ENCODE assay signal across 8 cellular contexts in the genomic region with DNA sequence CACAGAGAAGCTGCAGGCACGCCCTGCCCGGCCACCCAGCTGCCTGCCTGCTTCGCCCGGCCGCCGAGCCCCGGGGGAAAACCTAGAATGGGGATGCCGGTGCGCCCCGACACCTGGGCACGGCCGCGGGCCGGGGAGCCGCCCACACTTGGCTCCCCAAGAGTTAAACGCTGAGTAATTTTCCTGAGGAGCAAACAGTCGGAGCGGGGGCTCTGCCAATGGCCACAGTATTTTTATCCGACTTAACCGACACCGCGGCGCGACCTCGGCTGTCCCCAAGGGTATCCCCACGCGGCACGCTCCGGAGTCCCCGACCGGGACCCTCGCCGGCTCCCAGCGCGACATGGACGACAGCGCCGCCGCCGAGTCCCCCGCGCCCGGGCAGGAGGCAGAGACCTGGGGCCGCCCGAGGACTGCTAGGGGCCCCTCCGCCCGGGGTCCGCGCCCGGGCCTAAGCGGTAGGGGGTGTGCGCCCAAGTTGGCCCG. TPM values are rescaled to one million over a fixed set of nuclear protein-coding genes. Genes with fewer than 3 reads are reported as not detected.
DNase-seq lines count a peak whose midpoint lies in the region; ATAC-seq and TF ChIP-seq lines count a peak whose summit lies in the region.

No MANE protein-coding gene starts in this region.

- 0% methylated on average over 30 to 38 of the region's 53 CpGs for WGBS in lower leg skin, 2 donors

- intact Hi-C loops in lower leg skin (cut with DNase I; ENCODE audit: low total_unique reads) = no loop called here

- no peak for TF ChIP-seq CTCF in cardiac fibroblast (IDR thresholded peaks at IDR 0.05; ENCODE audit: low read depth, low read length)
- TF ChIP-seq CTCF in lower leg skin (IDR thresholded peaks at IDR 0.05) = no peak

- H3K4me3 ChIP-seq in cardiac fibroblast (replicated peaks in 1 of 2; ENCODE audit: low read depth in 2 of 2, low read length in 2 of 2) (peak overlapping the region; percentile 73 to 75), lower leg skin (ENCODE audit: low read depth, poor library complexity, severe bottlenecking) (peak overlapping the region; percentile 59)

- ATAC-seq in HG02884 (IDR thresholded peaks at IDR 0.05; ENCODE audit: unreplicated experiment) = peak; percentile 18

- TF ChIP-seq POLR2A in lower leg skin (IDR thresholded peaks at IDR 0.05) = no peak

- peak; percentile 46 for DNase-seq in NK-92 treated with Interleukin-12 subunit alpha and Interleukin-12 subunit beta, amount 100 ng/mL, for 24 hours (lab: John Stamatoyannopoulos, UW)
- no peak for DNase-seq in NK-92 (lab: John Stamatoyannopoulos, UW; ENCODE audit: unreplicated experiment)
- peak; percentile 54 for DNase-seq in RPMI8226
- DNase-seq in cardiac fibroblast (ENCODE audit: low read depth in 2 of 2) = no peak
- peak in 1 of 2 donors; percentile 89 for DNase-seq in lower leg skin (ENCODE audit: low spot score in 2 of 2)
- DNase-seq in stimulated activated CD8-positive, alpha-beta memory T cell treated with anti-CD3 and anti-CD28 coated beads, Interleukin-12 subunit alpha, Interleukin-12 subunit beta, amount 100 ng/mL, for 4 hours (ENCODE audit: low read depth) = peak; percentile 15
- DNase-seq in NCI-H345 treated with DMSO at 0.1 percent for 48 hours (lab: John Stamatoyannopoulos, UW; ENCODE audit: unreplicated experiment) = no peak

RNA-seq across cellular contexts. Expression of gene UXS1, which starts 0.6 kb away (rescaled TPM):
- total RNA-seq in lower leg skin = 10 to 100 TPM; 16.7 to 46.2 (median 34.9) TPM

Comparison
In these comparisons a context has a peak if more than half of its experiments do, and no peak if none do; other contexts are left out.
1. DNase-seq: peak in NK-92 treated with Interleukin-12 subunit alpha and Interleukin-12 subunit beta, amount 100 ng/mL, for 24 hours (single experiment), RPMI8226 (single experiment) and stimulated activated CD8-positive, alpha-beta memory T cell treated with anti-CD3 and anti-CD28 coated beads, Interleukin-12 subunit alpha, Interleukin-12 subunit beta, amount 100 ng/mL, for 4 hours (single experiment); none in NK-92 (single experiment), cardiac fibroblast (0 of 2) and NCI-H345 treated with DMSO at 0.1 percent for 48 hours (single experiment).